3 cellular contexts compared by ENCODE assay signal in the genomic region with DNA sequence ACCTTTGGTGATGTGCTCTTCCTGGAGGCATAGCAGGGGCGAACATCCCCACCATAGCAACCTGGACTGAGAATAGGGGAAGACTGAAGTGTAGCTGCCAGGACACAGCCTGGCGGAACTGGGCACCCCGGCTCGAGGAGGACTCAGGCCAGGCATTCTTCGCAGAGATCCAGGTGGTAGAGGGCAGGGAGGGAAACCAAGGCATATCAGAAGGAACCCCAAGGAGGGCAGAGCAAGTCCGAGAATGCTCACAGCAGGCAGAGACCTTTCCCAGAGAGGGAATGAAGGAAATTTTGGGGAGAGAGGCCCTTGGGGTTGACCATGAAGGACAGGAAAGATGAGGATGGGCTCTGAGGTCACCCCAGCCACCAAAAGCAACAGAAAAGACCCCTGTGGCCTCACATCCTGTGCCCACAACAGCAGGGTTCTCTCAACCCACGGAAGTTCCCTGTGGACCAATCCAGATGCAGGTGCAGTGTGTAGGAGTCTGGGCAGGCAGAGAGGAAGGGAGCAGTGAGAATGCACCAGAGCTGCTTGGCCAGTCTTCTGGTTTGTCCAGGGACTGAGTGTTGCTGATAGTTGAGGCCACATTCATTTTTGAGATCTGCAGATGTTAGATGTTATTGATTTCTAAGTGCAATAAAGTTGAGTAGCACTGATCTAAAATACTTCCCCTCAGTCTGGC.
TF ChIP-seq lines count a peak whose summit lies in the region.

No MANE protein-coding gene starts in this region.

TF ChIP-seq in SK-N-SH, 30 proteins besides CTCF, POLR2A, EP300 and RAD21:
- TF ChIP-seq RXRA (IDR thresholded peaks at IDR 0.05; ENCODE audit: borderline replicate concordance, low read depth): no peak
- no peak for TF ChIP-seq GATA2 (CRISPR knock-in tag; IDR thresholded peaks at IDR 0.05)
- TF ChIP-seq, protein P1, sequence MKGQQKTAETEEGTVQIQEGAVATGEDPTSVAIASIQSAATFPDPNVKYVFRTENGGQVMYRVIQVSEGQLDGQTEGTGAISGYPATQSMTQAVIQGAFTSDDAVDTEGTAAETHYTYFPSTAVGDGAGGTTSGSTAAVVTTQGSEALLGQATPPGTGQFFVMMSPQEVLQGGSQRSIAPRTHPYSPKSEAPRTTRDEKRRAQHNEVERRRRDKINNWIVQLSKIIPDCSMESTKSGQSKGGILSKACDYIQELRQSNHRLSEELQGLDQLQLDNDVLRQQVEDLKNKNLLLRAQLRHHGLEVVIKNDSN (IDR thresholded peaks at IDR 0.05; ENCODE audit: borderline replicate concordance, low read depth): no peak
- TF ChIP-seq, protein P2, sequence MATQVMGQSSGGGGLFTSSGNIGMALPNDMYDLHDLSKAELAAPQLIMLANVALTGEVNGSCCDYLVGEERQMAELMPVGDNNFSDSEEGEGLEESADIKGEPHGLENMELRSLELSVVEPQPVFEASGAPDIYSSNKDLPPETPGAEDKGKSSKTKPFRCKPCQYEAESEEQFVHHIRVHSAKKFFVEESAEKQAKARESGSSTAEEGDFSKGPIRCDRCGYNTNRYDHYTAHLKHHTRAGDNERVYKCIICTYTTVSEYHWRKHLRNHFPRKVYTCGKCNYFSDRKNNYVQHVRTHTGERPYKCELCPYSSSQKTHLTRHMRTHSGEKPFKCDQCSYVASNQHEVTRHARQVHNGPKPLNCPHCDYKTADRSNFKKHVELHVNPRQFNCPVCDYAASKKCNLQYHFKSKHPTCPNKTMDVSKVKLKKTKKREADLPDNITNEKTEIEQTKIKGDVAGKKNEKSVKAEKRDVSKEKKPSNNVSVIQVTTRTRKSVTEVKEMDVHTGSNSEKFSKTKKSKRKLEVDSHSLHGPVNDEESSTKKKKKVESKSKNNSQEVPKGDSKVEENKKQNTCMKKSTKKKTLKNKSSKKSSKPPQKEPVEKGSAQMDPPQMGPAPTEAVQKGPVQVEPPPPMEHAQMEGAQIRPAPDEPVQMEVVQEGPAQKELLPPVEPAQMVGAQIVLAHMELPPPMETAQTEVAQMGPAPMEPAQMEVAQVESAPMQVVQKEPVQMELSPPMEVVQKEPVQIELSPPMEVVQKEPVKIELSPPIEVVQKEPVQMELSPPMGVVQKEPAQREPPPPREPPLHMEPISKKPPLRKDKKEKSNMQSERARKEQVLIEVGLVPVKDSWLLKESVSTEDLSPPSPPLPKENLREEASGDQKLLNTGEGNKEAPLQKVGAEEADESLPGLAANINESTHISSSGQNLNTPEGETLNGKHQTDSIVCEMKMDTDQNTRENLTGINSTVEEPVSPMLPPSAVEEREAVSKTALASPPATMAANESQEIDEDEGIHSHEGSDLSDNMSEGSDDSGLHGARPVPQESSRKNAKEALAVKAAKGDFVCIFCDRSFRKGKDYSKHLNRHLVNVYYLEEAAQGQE (IDR thresholded peaks at IDR 0.05; ENCODE audit: low read depth, low read length): no peak
- TF ChIP-seq NFIC (IDR thresholded peaks at IDR 0.05; ENCODE audit: borderline replicate concordance): no peak
- TF ChIP-seq SIN3A (IDR thresholded peaks at IDR 0.05; ENCODE audit: borderline replicate concordance, low read depth, low read length): no peak

TF ChIP-seq in SK-N-SH treated with all-trans-retinoic acid at 6 μM for 48 hours, 23 proteins besides CTCF, POLR2A, EP300 and RAD21:
- TF ChIP-seq, protein P3, sequence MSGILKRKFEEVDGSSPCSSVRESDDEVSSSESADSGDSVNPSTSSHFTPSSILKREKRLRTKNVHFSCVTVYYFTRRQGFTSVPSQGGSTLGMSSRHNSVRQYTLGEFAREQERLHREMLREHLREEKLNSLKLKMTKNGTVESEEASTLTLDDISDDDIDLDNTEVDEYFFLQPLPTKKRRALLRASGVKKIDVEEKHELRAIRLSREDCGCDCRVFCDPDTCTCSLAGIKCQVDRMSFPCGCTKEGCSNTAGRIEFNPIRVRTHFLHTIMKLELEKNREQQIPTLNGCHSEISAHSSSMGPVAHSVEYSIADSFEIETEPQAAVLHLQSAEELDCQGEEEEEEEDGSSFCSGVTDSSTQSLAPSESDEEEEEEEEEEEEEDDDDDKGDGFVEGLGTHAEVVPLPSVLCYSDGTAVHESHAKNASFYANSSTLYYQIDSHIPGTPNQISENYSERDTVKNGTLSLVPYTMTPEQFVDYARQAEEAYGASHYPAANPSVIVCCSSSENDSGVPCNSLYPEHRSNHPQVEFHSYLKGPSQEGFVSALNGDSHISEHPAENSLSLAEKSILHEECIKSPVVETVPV (CRISPR knock-in tag; IDR thresholded peaks at IDR 0.05): no peak
- TF ChIP-seq ZNF70 (CRISPR knock-in tag; IDR thresholded peaks at IDR 0.05) (no peak), ZNF565 (CRISPR knock-in tag; conservative IDR thresholded peaks at IDR 0.05; ENCODE audit: low read depth) (no peak)

TF ChIP-seq in IMR-90, 13 proteins besides CTCF, POLR2A, EP300 and RAD21:
- TF ChIP-seq NFE2L2 (IDR thresholded peaks at IDR 0.05; ENCODE audit: low read depth, low read length) (no peak), RFX5 (IDR thresholded peaks at IDR 0.05; ENCODE audit: low read depth, low read length) (no peak), SMC3 (IDR thresholded peaks at IDR 0.05; ENCODE audit: low read depth, low read length) (no peak), CHD1 (IDR thresholded peaks at IDR 0.05; ENCODE audit: low read depth, low read length) (no peak), MAFK (IDR thresholded peaks at IDR 0.05; ENCODE audit: low read depth, low read length) (no peak), FOS (IDR thresholded peaks at IDR 0.05; ENCODE audit: low read depth, low read length) (no peak), MAZ (IDR thresholded peaks at IDR 0.05; ENCODE audit: borderline replicate concordance, low read depth, low read length) (no peak), RCOR1 (IDR thresholded peaks at IDR 0.05; ENCODE audit: insufficient replicate concordance, low read length) (no peak)
- TF ChIP-seq, protein P4, sequence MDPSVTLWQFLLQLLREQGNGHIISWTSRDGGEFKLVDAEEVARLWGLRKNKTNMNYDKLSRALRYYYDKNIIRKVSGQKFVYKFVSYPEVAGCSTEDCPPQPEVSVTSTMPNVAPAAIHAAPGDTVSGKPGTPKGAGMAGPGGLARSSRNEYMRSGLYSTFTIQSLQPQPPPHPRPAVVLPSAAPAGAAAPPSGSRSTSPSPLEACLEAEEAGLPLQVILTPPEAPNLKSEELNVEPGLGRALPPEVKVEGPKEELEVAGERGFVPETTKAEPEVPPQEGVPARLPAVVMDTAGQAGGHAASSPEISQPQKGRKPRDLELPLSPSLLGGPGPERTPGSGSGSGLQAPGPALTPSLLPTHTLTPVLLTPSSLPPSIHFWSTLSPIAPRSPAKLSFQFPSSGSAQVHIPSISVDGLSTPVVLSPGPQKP (IDR thresholded peaks at IDR 0.05; ENCODE audit: borderline replicate concordance, low read depth, low read length): no peak
